Comparison of ENCODE assay signal across 1 cellular context in the genomic region with DNA sequence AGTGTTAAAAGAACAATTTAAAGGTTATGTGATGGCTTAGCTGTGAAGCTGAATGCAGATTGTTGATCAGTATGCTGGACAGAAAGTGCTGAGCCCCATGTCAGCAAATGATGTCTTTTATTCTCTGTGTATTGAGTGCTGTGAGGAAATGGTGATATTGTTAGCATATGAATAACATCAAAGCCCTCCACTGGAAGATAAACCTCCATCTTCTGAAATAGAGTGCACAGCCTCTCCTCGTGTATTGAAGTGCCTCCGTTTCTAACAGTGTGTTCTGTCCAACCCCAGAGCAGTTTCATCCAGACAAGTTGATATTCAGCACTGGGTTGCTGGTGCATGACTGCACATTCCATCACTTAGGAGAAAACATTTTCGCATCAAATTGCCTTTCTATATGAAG.
TF ChIP-seq lines count a peak whose summit lies in the region.

No MANE protein-coding gene starts in this region.

TF ChIP-seq in SK-N-SH treated with all-trans-retinoic acid at 6 μM for 48 hours, 23 proteins besides CTCF, POLR2A, EP300 and RAD21 (continued from another document):
- TF ChIP-seq, protein P1, sequence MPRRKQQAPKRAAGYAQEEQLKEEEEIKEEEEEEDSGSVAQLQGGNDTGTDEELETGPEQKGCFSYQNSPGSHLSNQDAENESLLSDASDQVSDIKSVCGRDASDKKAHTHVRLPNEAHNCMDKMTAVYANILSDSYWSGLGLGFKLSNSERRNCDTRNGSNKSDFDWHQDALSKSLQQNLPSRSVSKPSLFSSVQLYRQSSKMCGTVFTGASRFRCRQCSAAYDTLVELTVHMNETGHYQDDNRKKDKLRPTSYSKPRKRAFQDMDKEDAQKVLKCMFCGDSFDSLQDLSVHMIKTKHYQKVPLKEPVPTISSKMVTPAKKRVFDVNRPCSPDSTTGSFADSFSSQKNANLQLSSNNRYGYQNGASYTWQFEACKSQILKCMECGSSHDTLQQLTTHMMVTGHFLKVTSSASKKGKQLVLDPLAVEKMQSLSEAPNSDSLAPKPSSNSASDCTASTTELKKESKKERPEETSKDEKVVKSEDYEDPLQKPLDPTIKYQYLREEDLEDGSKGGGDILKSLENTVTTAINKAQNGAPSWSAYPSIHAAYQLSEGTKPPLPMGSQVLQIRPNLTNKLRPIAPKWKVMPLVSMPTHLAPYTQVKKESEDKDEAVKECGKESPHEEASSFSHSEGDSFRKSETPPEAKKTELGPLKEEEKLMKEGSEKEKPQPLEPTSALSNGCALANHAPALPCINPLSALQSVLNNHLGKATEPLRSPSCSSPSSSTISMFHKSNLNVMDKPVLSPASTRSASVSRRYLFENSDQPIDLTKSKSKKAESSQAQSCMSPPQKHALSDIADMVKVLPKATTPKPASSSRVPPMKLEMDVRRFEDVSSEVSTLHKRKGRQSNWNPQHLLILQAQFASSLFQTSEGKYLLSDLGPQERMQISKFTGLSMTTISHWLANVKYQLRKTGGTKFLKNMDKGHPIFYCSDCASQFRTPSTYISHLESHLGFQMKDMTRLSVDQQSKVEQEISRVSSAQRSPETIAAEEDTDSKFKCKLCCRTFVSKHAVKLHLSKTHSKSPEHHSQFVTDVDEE (CRISPR knock-in tag; IDR thresholded peaks at IDR 0.05), result no peak
- TF ChIP-seq ZNF70 (CRISPR knock-in tag; IDR thresholded peaks at IDR 0.05), result no peak
